1 cellular context compared by ENCODE assay signal in genomic region chr2:65790676-65790935, GRCh38.
TF ChIP-seq lines count a peak whose summit lies in the region.

No MANE protein-coding gene starts in this region.

TF ChIP-seq in WTC11, 78 proteins besides CTCF, POLR2A, EP300 and RAD21 (continued from another document):
- no peak for TF ChIP-seq ZBTB43 (CRISPR knock-in tag; IDR thresholded peaks at IDR 0.05)
- no peak for TF ChIP-seq NR2C2 (CRISPR knock-in tag; IDR thresholded peaks at IDR 0.05)
- TF ChIP-seq ATF6 (CRISPR knock-in tag; IDR thresholded peaks at IDR 0.05) = no peak
- no peak for TF ChIP-seq TEAD4 (CRISPR knock-in tag; IDR thresholded peaks at IDR 0.05)
- TF ChIP-seq JUN (CRISPR knock-in tag; IDR thresholded peaks at IDR 0.05) = no peak
- no peak for TF ChIP-seq ZBTB21 (CRISPR knock-in tag; IDR thresholded peaks at IDR 0.05; ENCODE audit: borderline replicate concordance)
- TF ChIP-seq ZNF219 (CRISPR knock-in tag; IDR thresholded peaks at IDR 0.05; ENCODE audit: borderline replicate concordance) = no peak
- TF ChIP-seq ZNF416 (CRISPR knock-in tag; IDR thresholded peaks at IDR 0.05) = no peak
- no peak for TF ChIP-seq GTF2I (CRISPR knock-in tag; conservative IDR thresholded peaks at IDR 0.05)
- TF ChIP-seq TP53 (CRISPR knock-in tag; IDR thresholded peaks at IDR 0.05) = no peak
- no peak for TF ChIP-seq AR (CRISPR knock-in tag; IDR thresholded peaks at IDR 0.05)
- TF ChIP-seq KAT7 (CRISPR knock-in tag; IDR thresholded peaks at IDR 0.05; ENCODE audit: borderline replicate concordance) = no peak
- no peak for TF ChIP-seq AFF4 (CRISPR knock-in tag; IDR thresholded peaks at IDR 0.05; ENCODE audit: borderline replicate concordance)
TF ChIP-seq in WTC11: peak in this region for 0.
